Comparison of ENCODE assay signal across 1 cellular context in genomic region chr19:31330761-31331160, GRCh38.
A peak's percentile ranks its signal among the peaks of the same experiment; 100 is the strongest.
TF ChIP-seq lines count a peak whose summit lies in the region.

No MANE protein-coding gene starts in this region.

TF ChIP-seq in HEK293, 187 proteins besides CTCF, POLR2A, EP300 and RAD21:
- TF ChIP-seq KLF7 (tag by site-specific recombination; IDR thresholded peaks at IDR 0.05; ENCODE audit: borderline replicate concordance), result no peak
- TF ChIP-seq ZNF548 (tag by site-specific recombination; IDR thresholded peaks at IDR 0.05), result no peak
- peak; percentile 33; the same call in 1 of the 2 replicates for TF ChIP-seq ZBTB20 (tag by site-specific recombination; IDR thresholded peaks at IDR 0.05)
- no peak for TF ChIP-seq ZNF138 (tag by site-specific recombination; IDR thresholded peaks at IDR 0.05; ENCODE audit: borderline replicate concordance)
